Comparison of ENCODE assay signal across 18 cellular contexts in genomic region chr12:123657211-123657610, GRCh38.
"Had no signal": no experiment of that assay in that cellular context is flagged by ENCODE, and none has a peak within 500 bp of the region (broad histone marks: within the 10 kb centered on the region; RNA-seq: fewer than 3 reads in every experiment).

No MANE protein-coding gene starts in this region.

- H3K27me3 Mint-ChIP-seq: dendritic cell treated with granulocyte-macrophage colony-stimulating factor and Interleukin-4, amounts not matched to agents 40 ng/mL and 50 ng/mL, for 4 days; natural killer cell treated with Interleukin-12 subunit alpha and Interleukin-12 subunit beta and Interleukin-15 and Interleukin-18, amount 100 ng/mL, for 72 hours had no signal

- H3K9me3 ChIP-seq: esophagus muscularis mucosa, gastroesophageal sphincter, heart left ventricle, left lung, thyroid gland had no signal

- ATAC-seq: activated CD4-positive, CD25-positive, alpha-beta regulatory T cell treated with anti-CD3 and anti-CD28 coated beads, Interleukin-2, amount 50 U/mL, for 24 hours; gastroesophageal sphincter; left lung; natural killer cell treated with Interleukin-12 subunit alpha and Interleukin-12 subunit beta and Interleukin-15 and Interleukin-18, amount 100 ng/mL, for 72 hours; sciatic nerve had no signal

- H3K9ac ChIP-seq: parathyroid adenoma had no signal

- H3K4me2 ChIP-seq: smooth muscle cell had no signal

- H3K27ac ChIP-seq: esophagus muscularis mucosa, gastroesophageal sphincter, heart left ventricle, left lung, parathyroid adenoma, thyroid gland had no signal

- H3K4me1 ChIP-seq: esophagus muscularis mucosa, gastroesophageal sphincter, left lung, parathyroid adenoma, thyroid gland had no signal

- H3K4me3 ChIP-seq: esophagus muscularis mucosa, gastroesophageal sphincter, heart left ventricle, left lung, smooth muscle cell, thyroid gland had no signal

- H3K4me3 Mint-ChIP-seq: dendritic cell treated with granulocyte-macrophage colony-stimulating factor and Interleukin-4, amounts not matched to agents 40 ng/mL and 50 ng/mL, for 4 days; mesothelial cell of epicardium; natural killer cell treated with Interleukin-12 subunit alpha and Interleukin-12 subunit beta and Interleukin-15 and Interleukin-18, amount 100 ng/mL, for 72 hours had no signal

- H3K27ac Mint-ChIP-seq: dendritic cell treated with granulocyte-macrophage colony-stimulating factor and Interleukin-4, amounts not matched to agents 40 ng/mL and 50 ng/mL, for 4 days; mesothelial cell of epicardium; natural killer cell treated with Interleukin-12 subunit alpha and Interleukin-12 subunit beta and Interleukin-15 and Interleukin-18, amount 100 ng/mL, for 72 hours had no signal

- DNase-seq: activated CD4-positive, alpha-beta T cell treated with anti-CD3 and anti-CD28 coated beads, Interleukin-2, amount 50 U/mL, for 48 hours; activated naive CD4-positive, alpha-beta T cell treated with Interleukin-2 at 50 U/mL for 16 hours; amniotic stem cell; effector CD8-positive, alpha-beta T cell; heart left ventricle; left lung; stimulated activated CD4-positive, alpha-beta T cell treated with anti-CD3 and anti-CD28 coated beads, Interleukin-4, amount 100 ng/mL, for 1 hour; T1000; thyroid gland had no signal

- H3K9me3 Mint-ChIP-seq: dendritic cell treated with granulocyte-macrophage colony-stimulating factor and Interleukin-4, amounts not matched to agents 40 ng/mL and 50 ng/mL, for 4 days; mesothelial cell of epicardium; natural killer cell treated with Interleukin-12 subunit alpha and Interleukin-12 subunit beta and Interleukin-15 and Interleukin-18, amount 100 ng/mL, for 72 hours had no signal

- H3K4me1 Mint-ChIP-seq: mesothelial cell of epicardium had no signal

- H3K27me3 ChIP-seq: esophagus muscularis mucosa, gastroesophageal sphincter, heart left ventricle, left lung, thyroid gland had no signal

- H2AFZ ChIP-seq: parathyroid adenoma had no signal
